ENCODE assay signal across 28 cellular contexts in genomic region chr5:9188956-9189355, GRCh38.
DNase-seq lines count a peak whose midpoint lies in the region; ATAC-seq lines count a peak whose summit lies in the region.
"Had no signal": no experiment of that assay in that cellular context is flagged by ENCODE, and none has a peak within 500 bp of the region (broad histone marks: within the 10 kb centered on the region; RNA-seq: fewer than 3 reads in every experiment).

No MANE protein-coding gene starts in this region.

- H3K9me3 ChIP-seq in GM23248 (ENCODE audit: low read depth), result no peaks in the 10 kb centered on the region
- H3K9me3 ChIP-seq in mesenchymal stem cell (ENCODE audit: control insufficient read depth, low read length), result no peaks in the 10 kb centered on the region
- H3K9me3 ChIP-seq: BLaER1 treated with 17β-estradiol and CSF1 and Interleukin-3, amounts not matched to agents 10 nM and 100 nM; esophagus squamous epithelium; gastroesophageal sphincter; left lung; ovary had no signal

- H4K8ac ChIP-seq in mesenchymal stem cell (ENCODE audit: low read length), result peak overlapping the region; percentile 79

- intact Hi-C loops in activated T-helper 1 cell treated with anti-CD3 and anti-CD28 coated beads, Interleukin-12 subunit alpha, Interleukin-12 subunit beta, Interleukin-2, Interleukin-4 antibody, amounts not matched to agents 30 ng/mL and 10 ng/mL and 1 ng/mL, durations not matched to agents 14 hours and 24 hours and 36 hours (cut with micrococcal nuclease), result no loop called here

- peak overlapping the region; percentile 16 for H3K27ac Mint-ChIP-seq in activated T-helper 1 cell treated with anti-CD3 and anti-CD28 coated beads, Interleukin-12 subunit alpha, Interleukin-12 subunit beta, Interleukin-2, Interleukin-4 antibody, amounts not matched to agents 30 ng/mL and 10 ng/mL and 1 ng/mL, durations not matched to agents 14 hours and 24 hours and 36 hours
- no peak overlapping the region for H3K27ac Mint-ChIP-seq in activated naive CD8-positive, alpha-beta T cell treated with anti-CD3 and anti-CD28 coated beads for 36 hours
- H3K27ac Mint-ChIP-seq: activated naive CD8-positive, alpha-beta T cell; activated T-helper 17 cell treated with anti-CD3 and anti-CD28 coated beads, Interleukin-2, amount 50 U/mL, for 72 hours; naive thymus-derived CD8-positive, alpha-beta T cell; T-helper 2 cell treated with Interferon-gamma antibody and Interleukin-4, amounts not matched to agents 5 μg/mL and 100 μg/mL, for 36 hours; type B pancreatic cell had no signal

- in situ Hi-C loops in GM23248 (cut with MboI), result no loop called here

- peaks cover 14% of the 10 kb centered on the region for H3K9me3 Mint-ChIP-seq in activated T-helper 1 cell treated with anti-CD3 and anti-CD28 coated beads, Interleukin-12 subunit alpha, Interleukin-12 subunit beta, Interleukin-2, Interleukin-4 antibody, amounts not matched to agents 30 ng/mL and 10 ng/mL and 1 ng/mL, durations not matched to agents 14 hours and 24 hours and 36 hours
- peaks cover 3% of the 10 kb centered on the region for H3K9me3 Mint-ChIP-seq in activated naive CD8-positive, alpha-beta T cell treated with anti-CD3 and anti-CD28 coated beads for 36 hours
- H3K9me3 Mint-ChIP-seq: type B pancreatic cell had no signal

- no peaks in the 10 kb centered on the region for H3K27me3 ChIP-seq in ACC112 (ENCODE audit: insufficient read depth, low read length)
- no peaks in the 10 kb centered on the region for H3K27me3 ChIP-seq in GM23248 (replicated peaks; ENCODE audit: insufficient read depth)
- no peaks in the 10 kb centered on the region for H3K27me3 ChIP-seq in mesenchymal stem cell (ENCODE audit: control insufficient read depth in 1 of 2, insufficient read depth in 1 of 2, low read length in 2 of 2)
- H3K27me3 ChIP-seq: BLaER1 treated with 17β-estradiol and CSF1 and Interleukin-3, amounts not matched to agents 10 nM and 100 nM; esophagus squamous epithelium; gastroesophageal sphincter; left lung; ovary had no signal

- H3K27ac ChIP-seq in ACC112 (ENCODE audit: low read depth, low read length) (peak overlapping the region; percentile 77), GM23248 (peak overlapping the region; percentile 82), mesenchymal stem cell (ENCODE audit: low read length, poor library complexity, severe bottlenecking) (no peak overlapping the region)
- H3K27ac ChIP-seq: esophagus squamous epithelium, gastroesophageal sphincter, left lung, ovary, skin epidermis, WERI-Rb-1 had no signal

- H3K9ac ChIP-seq in GM23248 (no peak overlapping the region; the same call in 1 of the 2 replicates), mesenchymal stem cell (ENCODE audit: low read length) (no peak overlapping the region)
- H3K9ac ChIP-seq: BLaER1 treated with 17β-estradiol and CSF1 and Interleukin-3, amounts not matched to agents 10 nM and 100 nM had no signal

- H2AFZ ChIP-seq in ACC112 (ENCODE audit: low read length, unreplicated experiment) (peak overlapping the region; percentile 16), GM23248 (no peak overlapping the region), mesenchymal stem cell (ENCODE audit: low read depth, low read length) (no peak overlapping the region)

- no peaks in the 10 kb centered on the region for H3K36me3 Mint-ChIP-seq in activated T-helper 1 cell treated with anti-CD3 and anti-CD28 coated beads, Interleukin-12 subunit alpha, Interleukin-12 subunit beta, Interleukin-2, Interleukin-4 antibody, amounts not matched to agents 30 ng/mL and 10 ng/mL and 1 ng/mL, durations not matched to agents 14 hours and 24 hours and 36 hours (ENCODE audit: low read depth)
- no peaks in the 10 kb centered on the region for H3K36me3 Mint-ChIP-seq in activated naive CD8-positive, alpha-beta T cell treated with anti-CD3 and anti-CD28 coated beads for 36 hours
- H3K36me3 Mint-ChIP-seq: activated naive CD8-positive, alpha-beta T cell; naive thymus-derived CD8-positive, alpha-beta T cell had no signal

- no peak overlapping the region for H2BK5ac ChIP-seq in mesenchymal stem cell (ENCODE audit: low read depth, low read length, poor library complexity, severe bottlenecking)

- no peak for ATAC-seq in HG02588 (IDR thresholded peaks at IDR 0.05; ENCODE audit: unreplicated experiment)
- ATAC-seq: gastroesophageal sphincter; HCT116; left lung; naive thymus-derived CD8-positive, alpha-beta T cell had no signal

- H3K14ac ChIP-seq in mesenchymal stem cell (ENCODE audit: low read length in 2 of 2), result peak overlapping the region in 1 of 2 experiments; percentile 99

- peak overlapping the region; percentile 0; the same call in 1 of the 2 replicates for H3K4me3 ChIP-seq in ACC112 (ENCODE audit: low read depth, low read length)
- no peak overlapping the region for H3K4me3 ChIP-seq in GM23248
- H3K4me3 ChIP-seq in mesenchymal stem cell (ENCODE audit: insufficient read depth in 1 of 2, low read depth in 1 of 2, low read length in 2 of 2), result no peak overlapping the region
- H3K4me3 ChIP-seq: BLaER1 treated with 17β-estradiol and CSF1 and Interleukin-3, amounts not matched to agents 10 nM and 100 nM; esophagus squamous epithelium; gastroesophageal sphincter; left lung; ovary; skin epidermis had no signal

- H3K23ac ChIP-seq in mesenchymal stem cell (ENCODE audit: low read length in 2 of 2), result peak overlapping the region in 1 of 2 experiments; percentile 5

- peak overlapping the region; percentile 5 for H2BK120ac ChIP-seq in mesenchymal stem cell (ENCODE audit: low read depth, low read length)

- peaks cover 7% of the 10 kb centered on the region for H3K79me1 ChIP-seq in mesenchymal stem cell (replicated peaks; ENCODE audit: low read length, poor library complexity, severe bottlenecking)

- peaks cover 2% of the 10 kb centered on the region for H3K27me3 Mint-ChIP-seq in activated T-helper 1 cell treated with anti-CD3 and anti-CD28 coated beads, Interleukin-12 subunit alpha, Interleukin-12 subunit beta, Interleukin-2, Interleukin-4 antibody, amounts not matched to agents 30 ng/mL and 10 ng/mL and 1 ng/mL, durations not matched to agents 14 hours and 24 hours and 36 hours (ENCODE audit: insufficient read depth)
- H3K27me3 Mint-ChIP-seq in activated naive CD8-positive, alpha-beta T cell treated with anti-CD3 and anti-CD28 coated beads for 36 hours, result no peaks in the 10 kb centered on the region
- H3K27me3 Mint-ChIP-seq: activated naive CD8-positive, alpha-beta T cell; activated T-helper 17 cell treated with anti-CD3 and anti-CD28 coated beads, Interleukin-2, amount 50 U/mL, for 72 hours; central memory CD8-positive, alpha-beta T cell; type B pancreatic cell had no signal

- no peak overlapping the region for H2AK5ac ChIP-seq in mesenchymal stem cell (ENCODE audit: low read length, severe bottlenecking)

- H4K20me1 ChIP-seq in GM23248 (ENCODE audit: insufficient read depth), result no peaks in the 10 kb centered on the region
- H4K20me1 ChIP-seq: BLaER1 treated with 17β-estradiol and CSF1 and Interleukin-3, amounts not matched to agents 10 nM and 100 nM had no signal

- H3K36me3 ChIP-seq in ACC112 (ENCODE audit: insufficient read depth, low read length), result no peaks in the 10 kb centered on the region
- no peaks in the 10 kb centered on the region for H3K36me3 ChIP-seq in GM23248 (ENCODE audit: low read depth)
- peaks cover 0 to 15% of the 10 kb centered on the region in 2 experiments for H3K36me3 ChIP-seq in mesenchymal stem cell (ENCODE audit: control insufficient read depth in 1 of 2, insufficient read depth in 2 of 2, low read depth in 1 of 2, low read length in 2 of 2)
- H3K36me3 ChIP-seq: BLaER1 treated with 17β-estradiol and CSF1 and Interleukin-3, amounts not matched to agents 10 nM and 100 nM; gastroesophageal sphincter; left lung; ovary; WERI-Rb-1 had no signal

- peak overlapping the region; percentile 15 to 99 for H2BK12ac ChIP-seq in mesenchymal stem cell (ENCODE audit: low read length in 2 of 2)

- no peaks in the 10 kb centered on the region for H3K9me2 ChIP-seq in GM23248 (ENCODE audit: insufficient read depth)

- peak overlapping the region; percentile 55 for H2BK15ac ChIP-seq in mesenchymal stem cell (ENCODE audit: low read depth, poor library complexity, severe bottlenecking)

- peaks cover 17% of the 10 kb centered on the region for H3K4me1 ChIP-seq in ACC112 (ENCODE audit: control insufficient read depth, insufficient read depth, low read length, unreplicated experiment)
- peaks cover 19% of the 10 kb centered on the region for H3K4me1 ChIP-seq in GM23248 (ENCODE audit: insufficient read depth)
- peaks cover 5% of the 10 kb centered on the region for H3K4me1 ChIP-seq in mesenchymal stem cell (ENCODE audit: control insufficient read depth, insufficient read depth, low read depth, low read length)
- H3K4me1 ChIP-seq: esophagus squamous epithelium, gastroesophageal sphincter, left lung had no signal

- peaks cover 6% of the 10 kb centered on the region for H3K4me1 Mint-ChIP-seq in activated T-helper 1 cell treated with anti-CD3 and anti-CD28 coated beads, Interleukin-12 subunit alpha, Interleukin-12 subunit beta, Interleukin-2, Interleukin-4 antibody, amounts not matched to agents 30 ng/mL and 10 ng/mL and 1 ng/mL, durations not matched to agents 14 hours and 24 hours and 36 hours (ENCODE audit: low read depth)
- no peaks in the 10 kb centered on the region for H3K4me1 Mint-ChIP-seq in activated naive CD8-positive, alpha-beta T cell treated with anti-CD3 and anti-CD28 coated beads for 36 hours
- H3K4me1 Mint-ChIP-seq: activated T-helper 17 cell treated with anti-CD3 and anti-CD28 coated beads, Interleukin-2, amount 50 U/mL, for 72 hours; central memory CD8-positive, alpha-beta T cell; naive thymus-derived CD8-positive, alpha-beta T cell had no signal

- no peak for DNase-seq in GM23248
- DNase-seq in activated T-helper 1 cell treated with anti-CD3 and anti-CD28 coated beads, Interleukin-12 subunit alpha, Interleukin-12 subunit beta, Interleukin-2, Interleukin-4 antibody, amounts not matched to agents 30 ng/mL and 10 ng/mL and 1 ng/mL, durations not matched to agents 14 hours and 24 hours and 36 hours (ENCODE audit: low spot score), result no peak
- DNase-seq in mesenchymal stem cell, result peak; percentile 39
- DNase-seq in activated naive CD8-positive, alpha-beta T cell treated with anti-CD3 and anti-CD28 coated beads for 36 hours, result no peak
- no peak for DNase-seq in effector CD4-positive, alpha-beta T cell
- DNase-seq: aorta; COR-L47; dermis blood vessel endothelial cell; esophagus squamous epithelium; GF-D8; Kasumi-1; naive thymus-derived CD8-positive, alpha-beta T cell; NCI-H146; ovary; stimulated activated CD4-positive, alpha-beta T cell treated with anti-CD3 and anti-CD28 coated beads, Interleukin-2, amount 100 ng/mL, for 24 hours; WERI-Rb-1 had no signal

- H3K4me2 ChIP-seq in GM23248 (ENCODE audit: unreplicated experiment) (peak overlapping the region; percentile 6), mesenchymal stem cell (ENCODE audit: low read length, poor library complexity, severe bottlenecking) (no peak overlapping the region)

- peak overlapping the region; percentile 51 to 97 for H3K4ac ChIP-seq in mesenchymal stem cell (ENCODE audit: low read depth in 1 of 2, low read length in 2 of 2)

- no peak overlapping the region for H3K4me3 Mint-ChIP-seq in activated T-helper 1 cell treated with anti-CD3 and anti-CD28 coated beads, Interleukin-12 subunit alpha, Interleukin-12 subunit beta, Interleukin-2, Interleukin-4 antibody, amounts not matched to agents 30 ng/mL and 10 ng/mL and 1 ng/mL, durations not matched to agents 14 hours and 24 hours and 36 hours
- H3K4me3 Mint-ChIP-seq in activated naive CD8-positive, alpha-beta T cell treated with anti-CD3 and anti-CD28 coated beads for 36 hours, result no peak overlapping the region
- H3K4me3 Mint-ChIP-seq: activated naive CD8-positive, alpha-beta T cell; activated T-helper 17 cell treated with anti-CD3 and anti-CD28 coated beads, Interleukin-2, amount 50 U/mL, for 72 hours; central memory CD8-positive, alpha-beta T cell; naive thymus-derived CD8-positive, alpha-beta T cell; T-helper 2 cell treated with Interferon-gamma antibody and Interleukin-4, amounts not matched to agents 5 μg/mL and 100 μg/mL, for 36 hours; type B pancreatic cell had no signal

- H3F3A ChIP-seq in GM23248 (ENCODE audit: insufficient read depth), result peaks cover 19% of the 10 kb centered on the region

- H3K18ac ChIP-seq in mesenchymal stem cell (ENCODE audit: low read depth in 1 of 2, low read length in 2 of 2), result peak overlapping the region; percentile 25 to 99

- H3K79me2 ChIP-seq in ACC112 (ENCODE audit: control insufficient read depth, insufficient read depth, low read length, unreplicated experiment), result no peaks in the 10 kb centered on the region
- H3K79me2 ChIP-seq in GM23248 (ENCODE audit: insufficient read depth), result no peaks in the 10 kb centered on the region

- WGBS in GM23248 (ENCODE audit: low coverage in 1 of 2, low lambda C conversion rate in 2 of 2, missing lambda C conversion rate in 2 of 2), 2 experiments, result 99 to 100% methylated on average over 4 of the region's 4 CpGs
- WGBS in mesenchymal stem cell, result 76% methylated on average over 4 of the region's 4 CpGs

- peak overlapping the region; percentile 71 for H4K91ac ChIP-seq in mesenchymal stem cell (ENCODE audit: low read length)
